In genomic region chr17:59892849-59893616, GRCh38 we compare ENCODE assay signal across 1 cellular context.
TF ChIP-seq lines count a peak whose summit lies in the region.

Gene RPS6KB1, plus strand, starts transcription at chr17:59893121. Its CDS starts 64 bp downstream, at chr17:59893185.
Gene TUBD1, minus strand, starts transcription at chr17:59892943. Its CDS starts 1,941 bp downstream, at chr17:59891002.

TF ChIP-seq in WTC11, 78 proteins besides CTCF, POLR2A, EP300 and RAD21 (continued from another document):
- TF ChIP-seq ZNF281 (CRISPR knock-in tag; IDR thresholded peaks at IDR 0.05) (peak; percentile 62; the same call in 1 of the 2 replicates), CDX4 (CRISPR knock-in tag; IDR thresholded peaks at IDR 0.05; ENCODE audit: borderline replicate concordance) (no peak), USF2 (CRISPR knock-in tag; IDR thresholded peaks at IDR 0.05) (peak; percentile 19; the same call in 1 of the 2 replicates), E2F1 (CRISPR knock-in tag; IDR thresholded peaks at IDR 0.05) (no peak; the same call in 1 of the 2 replicates), CBFB (CRISPR knock-in tag; IDR thresholded peaks at IDR 0.05; ENCODE audit: low read depth) (no peak), IRF1 (CRISPR knock-in tag; IDR thresholded peaks at IDR 0.05) (peak; percentile 87), CREM (CRISPR knock-in tag; IDR thresholded peaks at IDR 0.05) (peak; percentile 73; the same call in 1 of the 2 replicates), SMAD3 (CRISPR knock-in tag; IDR thresholded peaks at IDR 0.05; ENCODE audit: borderline replicate concordance) (no peak), TEAD1 (CRISPR knock-in tag; IDR thresholded peaks at IDR 0.05) (peak; percentile 45; the same call in 1 of the 2 replicates)
TF ChIP-seq in WTC11: peak in this region for 17.
